In the genomic region with DNA sequence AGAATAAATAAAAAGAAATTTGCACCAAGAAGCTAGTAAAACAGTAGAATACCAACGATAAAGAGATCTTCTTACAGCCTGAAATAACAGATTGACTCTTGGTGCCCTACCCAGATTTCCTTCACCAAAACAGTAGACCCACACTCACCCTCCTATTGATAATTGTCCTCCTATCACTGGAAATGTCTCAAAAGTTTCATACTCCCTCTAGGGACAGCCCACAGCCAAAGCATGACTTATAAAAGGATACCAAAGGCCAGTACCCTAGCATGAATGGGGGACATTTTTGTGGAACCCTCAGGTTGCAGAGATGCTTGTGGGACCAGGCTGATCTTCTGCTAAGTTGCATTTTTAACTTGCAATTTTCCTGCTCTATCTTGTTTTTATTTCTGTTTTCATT, we compare ENCODE assay signal across 30 cellular contexts.
DNase-seq lines count a peak whose midpoint lies in the region; ATAC-seq and TF ChIP-seq lines count a peak whose summit lies in the region.
"Had no signal": no experiment of that assay in that cellular context is flagged by ENCODE, and none has a peak within 500 bp of the region (broad histone marks: within the 10 kb centered on the region; RNA-seq: fewer than 3 reads in every experiment).

No MANE protein-coding gene starts in this region.

- H3K27ac ChIP-seq in A673 (ENCODE audit: low read depth, low read length, poor library complexity, severe bottlenecking) (no peak overlapping the region), RWPE2 (ENCODE audit: poor library complexity, severe bottlenecking) (no peak overlapping the region)
- H3K27ac ChIP-seq: BLaER1, pancreas, right atrium auricular region, transverse colon had no signal

- CTCF ChIA-PET in A673 (lab: Charles Lee), result no interaction called here

- H3K4me1 ChIP-seq in A673 (ENCODE audit: insufficient read depth, low read length, poor library complexity, severe bottlenecking) (peaks cover 12% of the 10 kb centered on the region), RWPE2 (ENCODE audit: insufficient read depth, poor library complexity, severe bottlenecking) (no peaks in the 10 kb centered on the region)
- H3K4me1 ChIP-seq: BLaER1, pancreas, right atrium auricular region, transverse colon had no signal

- POLR2A ChIA-PET in A673 (lab: Charles Lee; ENCODE audit: low non-redundant PET), result no interaction called here

- ATAC-seq in RWPE2 (ENCODE audit: low read depth) (0 out of 3 replicates have a peak, but pooled peaks have one; percentile 36), GM21360 (IDR thresholded peaks at IDR 0.05; ENCODE audit: unreplicated experiment) (no peak)
- ATAC-seq: activated naive CD8-positive, alpha-beta T cell treated with anti-CD3 and anti-CD28 coated beads, Interleukin-2, amount 50 U/mL, for 24 hours; GM12878; pancreas had no signal

- no peaks in the 10 kb centered on the region for H3K27me3 ChIP-seq in A673 (replicated peaks; ENCODE audit: insufficient read depth, low read depth, low read length, poor library complexity)
- no peaks in the 10 kb centered on the region for H3K27me3 ChIP-seq in GM06990 (replicated peaks; ENCODE audit: control insufficient read depth, insufficient read depth, low read length)
- H3K27me3 ChIP-seq in RWPE2 (ENCODE audit: insufficient read depth, poor library complexity, severe bottlenecking), result no peaks in the 10 kb centered on the region
- H3K27me3 ChIP-seq: BLaER1, pancreas, right atrium auricular region, transverse colon had no signal

- intact Hi-C loops in A673 (cut with micrococcal nuclease; ENCODE audit: unreplicated experiment), result no loop called here

- peaks cover 4% of the 10 kb centered on the region for H3K9me3 ChIP-seq in A673 (ENCODE audit: low read depth, low read length, poor library complexity, severe bottlenecking)
- peaks cover 3% of the 10 kb centered on the region for H3K9me3 ChIP-seq in RWPE2 (ENCODE audit: severe bottlenecking)
- H3K9me3 ChIP-seq: pancreas, right atrium auricular region had no signal

- no peaks in the 10 kb centered on the region for H3K36me3 ChIP-seq in A673 (ENCODE audit: insufficient read depth, low read length, poor library complexity, severe bottlenecking)
- H3K36me3 ChIP-seq in GM06990 (ENCODE audit: control insufficient read depth, insufficient read depth, low read length), result no peaks in the 10 kb centered on the region
- no peaks in the 10 kb centered on the region for H3K36me3 ChIP-seq in RWPE2 (ENCODE audit: low read depth)
- H3K36me3 ChIP-seq: BLaER1, pancreas, right atrium auricular region, transverse colon had no signal

- no peak overlapping the region for H3K4me3 ChIP-seq in A673 (ENCODE audit: low read depth, low read length, poor library complexity, severe bottlenecking)
- H3K4me3 ChIP-seq in GM06990 (replicated peaks; ENCODE audit: low read depth, low read length), result no peak overlapping the region
- H3K4me3 ChIP-seq in RWPE2 (ENCODE audit: severe bottlenecking), result no peak overlapping the region
- H3K4me3 ChIP-seq in fibroblast of mammary gland (ENCODE audit: control insufficient read depth, low read depth, low read length), result no peak overlapping the region
- H3K4me3 ChIP-seq: BLaER1, GM12878, lung, pancreas, right atrium auricular region, smooth muscle cell, transverse colon had no signal

- TF ChIP-seq CTCF in A673 (conservative IDR thresholded peaks at IDR 0.05; ENCODE audit: low read depth, low read length) (peak; percentile 27; the same call in 1 of the 2 replicates), GM06990 (IDR thresholded peaks at IDR 0.05; ENCODE audit: insufficient read depth, low read length, poor library complexity, severe bottlenecking) (peak; percentile 10), RWPE2 (IDR thresholded peaks at IDR 0.05; ENCODE audit: poor library complexity, severe bottlenecking) (peak; percentile 33), fibroblast of mammary gland (conservative IDR thresholded peaks at IDR 0.05; ENCODE audit: control insufficient read depth, insufficient read depth, low read depth, low read length) (peak; percentile 27)

- BruUV-seq in A673 (replicated peaks; lab: Mats Ljungman, UMichigan), result no TSS peak

- peak; percentile 17 for DNase-seq in A673 (ENCODE audit: low spot score)
- no peak for DNase-seq in GM06990 (ENCODE audit: extremely low read depth, insufficient read length)
- DNase-seq in RWPE2 (ENCODE audit: low spot score), result no peak
- DNase-seq in fibroblast of mammary gland (ENCODE audit: low read depth), result no peak
- no peak for DNase-seq in NCI-H1417 (lab: John Stamatoyannopoulos, UW)
- DNase-seq in NCI-H128 (lab: John Stamatoyannopoulos, UW; ENCODE audit: unreplicated experiment), result no peak
- no peak for DNase-seq in NCI-H2196 (lab: John Stamatoyannopoulos, UW; ENCODE audit: unreplicated experiment)
- DNase-seq: activated CD4-positive, alpha-beta T cell treated with anti-CD3 and anti-CD28 coated beads for 4 hours; activated CD8-positive, alpha-beta memory T cell treated with anti-CD3 and anti-CD28 coated beads for 24 hours; activated gamma-delta T cell treated with Interleukin-2 at 50 U/mL for 16 hours; activated naive CD8-positive, alpha-beta T cell treated with anti-CD3 and anti-CD28 coated beads, Interleukin-2, amount 50 U/mL, for 24 hours; activated T-cell treated with anti-CD3 and anti-CD28 coated beads, Interleukin-2, amount 50 U/mL, for 1 hour; cerebellar nuclear complex; COR-L47; GOT3; head of caudate nucleus; NCI-H1105 treated with DMSO at 0.1 percent for 48 hours; NCI-H2029 treated with DMSO at 0.1 percent for 48 hours; NCI-H345; NCI-H748 treated with DMSO at 0.1 percent for 48 hours; nephron progenitor cell; pancreas; stimulated activated CD4-positive, alpha-beta T cell treated with anti-CD3 and anti-CD28 coated beads, Interleukin-2, amount 100 ng/mL, for 24 hours; transverse colon had no signal
